Comparison of ENCODE assay signal across 1 cellular context in the genomic region with DNA sequence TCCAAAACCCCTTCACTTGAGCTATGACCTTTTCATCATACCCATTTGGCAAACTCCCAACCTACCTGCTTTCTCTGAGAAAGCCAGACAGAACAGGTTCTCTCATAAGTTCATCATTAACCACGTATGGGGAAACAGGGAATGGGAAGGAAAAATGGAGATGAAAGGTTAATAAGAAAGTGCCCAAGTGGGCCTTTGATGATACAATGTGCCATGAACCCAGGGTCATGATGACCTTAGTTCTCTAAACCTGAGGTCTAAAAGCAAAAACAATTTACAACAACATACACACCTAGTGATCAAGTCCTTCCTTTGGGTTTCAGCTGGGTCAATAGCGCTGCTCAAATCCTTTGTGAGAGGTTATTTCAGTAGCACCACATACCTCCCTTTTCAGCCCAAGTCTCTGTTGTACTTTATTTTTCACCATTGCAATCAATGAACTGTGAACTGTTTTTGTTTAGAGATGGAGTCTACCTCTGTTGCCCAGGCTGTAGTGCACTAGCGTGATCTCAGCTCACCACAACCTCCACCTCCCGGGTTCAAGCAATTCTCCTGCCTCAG.
A peak's percentile ranks its signal among the peaks of the same experiment; 100 is the strongest.
TF ChIP-seq lines count a peak whose summit lies in the region.

No MANE protein-coding gene starts in this region.

TF ChIP-seq in HepG2, 621 proteins besides CTCF, POLR2A, EP300 and RAD21 (continues in another document):
- TF ChIP-seq RFXANK (CRISPR knock-in tag; IDR thresholded peaks at IDR 0.05) (no peak), ZNF101 (CRISPR knock-in tag; IDR thresholded peaks at IDR 0.05; ENCODE audit: borderline replicate concordance, low read depth) (no peak), CBX2 (IDR thresholded peaks at IDR 0.05; ENCODE audit: low read depth, low read length) (no peak), CBX2 (CRISPR knock-in tag; IDR thresholded peaks at IDR 0.05; ENCODE audit: low read depth) (no peak), ZNF530 (CRISPR knock-in tag; IDR thresholded peaks at IDR 0.05; ENCODE audit: low read depth) (no peak), CEBPG (CRISPR knock-in tag; IDR thresholded peaks at IDR 0.05) (peak; percentile 75), POGZ (CRISPR knock-in tag; IDR thresholded peaks at IDR 0.05) (peak; percentile 50), ZNF775 (CRISPR knock-in tag; IDR thresholded peaks at IDR 0.05; ENCODE audit: borderline replicate concordance) (no peak), XBP1 (CRISPR knock-in tag; IDR thresholded peaks at IDR 0.05) (no peak), KAT7 (CRISPR knock-in tag; IDR thresholded peaks at IDR 0.05; ENCODE audit: borderline replicate concordance) (no peak; the same call in 1 of the 2 replicates), ZSCAN21 (CRISPR knock-in tag; IDR thresholded peaks at IDR 0.05; ENCODE audit: borderline replicate concordance) (no peak), FOXO1 (CRISPR knock-in tag; IDR thresholded peaks at IDR 0.05) (peak; percentile 88), ZNF724P (CRISPR knock-in tag; IDR thresholded peaks at IDR 0.05; ENCODE audit: borderline replicate concordance) (no peak), SRSF9 (IDR thresholded peaks at IDR 0.05; ENCODE audit: borderline replicate concordance, insufficient read depth, low read depth, low read length, poor library complexity, severe bottlenecking) (no peak), NCOA5 (CRISPR knock-in tag; IDR thresholded peaks at IDR 0.05) (0 out of 2 replicates have a peak, but pooled peaks have one; percentile 15), KLF6 (CRISPR knock-in tag; IDR thresholded peaks at IDR 0.05) (no peak), ZNF891 (CRISPR knock-in tag; IDR thresholded peaks at IDR 0.05) (no peak), ZNF619 (CRISPR knock-in tag; IDR thresholded peaks at IDR 0.05) (no peak), ZMYM3 (CRISPR knock-in tag; IDR thresholded peaks at IDR 0.05) (peak; percentile 78; the same call in 1 of the 2 replicates), RFX1 (IDR thresholded peaks at IDR 0.05) (no peak), RFXAP (CRISPR knock-in tag; IDR thresholded peaks at IDR 0.05; ENCODE audit: borderline replicate concordance) (0 out of 2 replicates have a peak, but pooled peaks have one; percentile 36), PHF21A (CRISPR knock-in tag; IDR thresholded peaks at IDR 0.05) (peak; percentile 73), FOXJ3 (CRISPR knock-in tag; IDR thresholded peaks at IDR 0.05; ENCODE audit: borderline replicate concordance) (peak; percentile 83), TCF7 (IDR thresholded peaks at IDR 0.05; ENCODE audit: low read depth) (peak; percentile 89), SMYD3 (CRISPR knock-in tag; IDR thresholded peaks at IDR 0.05) (no peak), RCOR2 (CRISPR knock-in tag; IDR thresholded peaks at IDR 0.05) (peak; percentile 73; the same call in 1 of the 2 replicates), SKI (IDR thresholded peaks at IDR 0.05; ENCODE audit: partially characterized antibody) (peak; percentile 78), SOX5 (CRISPR knock-in tag; IDR thresholded peaks at IDR 0.05; ENCODE audit: borderline replicate concordance) (peak; percentile 94), ZBTB3 (CRISPR knock-in tag; IDR thresholded peaks at IDR 0.05; ENCODE audit: borderline replicate concordance, low read depth) (no peak), ETV6 (CRISPR knock-in tag; conservative IDR thresholded peaks at IDR 0.05) (no peak), TCF12 (IDR thresholded peaks at IDR 0.05) (no peak), TCF12 (CRISPR knock-in tag; IDR thresholded peaks at IDR 0.05) (peak; percentile 66; the same call in 1 of the 2 replicates), ATF7-NPFF (CRISPR knock-in tag; IDR thresholded peaks at IDR 0.05; ENCODE audit: low read depth) (no peak), ZFP82 (CRISPR knock-in tag; IDR thresholded peaks at IDR 0.05; ENCODE audit: borderline replicate concordance) (no peak), NFIB (CRISPR knock-in tag; IDR thresholded peaks at IDR 0.05; ENCODE audit: borderline replicate concordance) (no peak), NCOR1 (IDR thresholded peaks at IDR 0.05; ENCODE audit: borderline replicate concordance, low read length) (peak; percentile 91), SMARCC2 (IDR thresholded peaks at IDR 0.05) (no peak), RFX5 (IDR thresholded peaks at IDR 0.05; ENCODE audit: low read depth, low read length) (no peak)
- TF ChIP-seq, protein P1, sequence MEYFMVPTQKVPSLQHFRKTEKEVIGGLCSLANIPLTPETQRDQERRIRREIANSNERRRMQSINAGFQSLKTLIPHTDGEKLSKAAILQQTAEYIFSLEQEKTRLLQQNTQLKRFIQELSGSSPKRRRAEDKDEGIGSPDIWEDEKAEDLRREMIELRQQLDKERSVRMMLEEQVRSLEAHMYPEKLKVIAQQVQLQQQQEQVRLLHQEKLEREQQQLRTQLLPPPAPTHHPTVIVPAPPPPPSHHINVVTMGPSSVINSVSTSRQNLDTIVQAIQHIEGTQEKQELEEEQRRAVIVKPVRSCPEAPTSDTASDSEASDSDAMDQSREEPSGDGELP (IDR thresholded peaks at IDR 0.05; ENCODE audit: borderline replicate concordance, low read depth), result peak; percentile 95
- TF ChIP-seq, protein P2, sequence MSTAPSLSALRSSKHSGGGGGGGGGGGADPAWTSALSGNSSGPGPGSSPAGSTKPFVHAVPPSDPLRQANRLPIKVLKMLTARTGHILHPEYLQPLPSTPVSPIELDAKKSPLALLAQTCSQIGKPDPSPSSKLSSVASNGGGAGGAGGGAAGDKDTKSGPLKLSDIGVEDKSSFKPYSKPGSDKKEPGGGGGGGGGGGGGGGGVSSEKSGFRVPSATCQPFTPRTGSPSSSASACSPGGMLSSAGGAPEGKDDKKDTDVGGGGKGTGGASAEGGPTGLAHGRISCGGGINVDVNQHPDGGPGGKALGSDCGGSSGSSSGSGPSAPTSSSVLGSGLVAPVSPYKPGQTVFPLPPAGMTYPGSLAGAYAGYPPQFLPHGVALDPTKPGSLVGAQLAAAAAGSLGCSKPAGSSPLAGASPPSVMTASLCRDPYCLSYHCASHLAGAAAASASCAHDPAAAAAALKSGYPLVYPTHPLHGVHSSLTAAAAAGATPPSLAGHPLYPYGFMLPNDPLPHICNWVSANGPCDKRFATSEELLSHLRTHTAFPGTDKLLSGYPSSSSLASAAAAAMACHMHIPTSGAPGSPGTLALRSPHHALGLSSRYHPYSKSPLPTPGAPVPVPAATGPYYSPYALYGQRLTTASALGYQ (CRISPR knock-in tag; IDR thresholded peaks at IDR 0.05), result peak; percentile 81; the same call in 1 of the 2 replicates
- TF ChIP-seq, protein P3, sequence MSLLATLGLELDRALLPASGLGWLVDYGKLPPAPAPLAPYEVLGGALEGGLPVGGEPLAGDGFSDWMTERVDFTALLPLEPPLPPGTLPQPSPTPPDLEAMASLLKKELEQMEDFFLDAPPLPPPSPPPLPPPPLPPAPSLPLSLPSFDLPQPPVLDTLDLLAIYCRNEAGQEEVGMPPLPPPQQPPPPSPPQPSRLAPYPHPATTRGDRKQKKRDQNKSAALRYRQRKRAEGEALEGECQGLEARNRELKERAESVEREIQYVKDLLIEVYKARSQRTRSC (CRISPR knock-in tag; IDR thresholded peaks at IDR 0.05; ENCODE audit: low read depth), result no peak
- TF ChIP-seq, protein P4, sequence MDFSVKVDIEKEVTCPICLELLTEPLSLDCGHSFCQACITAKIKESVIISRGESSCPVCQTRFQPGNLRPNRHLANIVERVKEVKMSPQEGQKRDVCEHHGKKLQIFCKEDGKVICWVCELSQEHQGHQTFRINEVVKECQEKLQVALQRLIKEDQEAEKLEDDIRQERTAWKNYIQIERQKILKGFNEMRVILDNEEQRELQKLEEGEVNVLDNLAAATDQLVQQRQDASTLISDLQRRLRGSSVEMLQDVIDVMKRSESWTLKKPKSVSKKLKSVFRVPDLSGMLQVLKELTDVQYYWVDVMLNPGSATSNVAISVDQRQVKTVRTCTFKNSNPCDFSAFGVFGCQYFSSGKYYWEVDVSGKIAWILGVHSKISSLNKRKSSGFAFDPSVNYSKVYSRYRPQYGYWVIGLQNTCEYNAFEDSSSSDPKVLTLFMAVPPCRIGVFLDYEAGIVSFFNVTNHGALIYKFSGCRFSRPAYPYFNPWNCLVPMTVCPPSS (IDR thresholded peaks at IDR 0.05), result no peak
- TF ChIP-seq, protein P5, sequence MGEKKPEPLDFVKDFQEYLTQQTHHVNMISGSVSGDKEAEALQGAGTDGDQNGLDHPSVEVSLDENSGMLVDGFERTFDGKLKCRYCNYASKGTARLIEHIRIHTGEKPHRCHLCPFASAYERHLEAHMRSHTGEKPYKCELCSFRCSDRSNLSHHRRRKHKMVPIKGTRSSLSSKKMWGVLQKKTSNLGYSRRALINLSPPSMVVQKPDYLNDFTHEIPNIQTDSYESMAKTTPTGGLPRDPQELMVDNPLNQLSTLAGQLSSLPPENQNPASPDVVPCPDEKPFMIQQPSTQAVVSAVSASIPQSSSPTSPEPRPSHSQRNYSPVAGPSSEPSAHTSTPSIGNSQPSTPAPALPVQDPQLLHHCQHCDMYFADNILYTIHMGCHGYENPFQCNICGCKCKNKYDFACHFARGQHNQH (CRISPR knock-in tag; IDR thresholded peaks at IDR 0.05), result peak; percentile 78
- TF ChIP-seq, protein P6, sequence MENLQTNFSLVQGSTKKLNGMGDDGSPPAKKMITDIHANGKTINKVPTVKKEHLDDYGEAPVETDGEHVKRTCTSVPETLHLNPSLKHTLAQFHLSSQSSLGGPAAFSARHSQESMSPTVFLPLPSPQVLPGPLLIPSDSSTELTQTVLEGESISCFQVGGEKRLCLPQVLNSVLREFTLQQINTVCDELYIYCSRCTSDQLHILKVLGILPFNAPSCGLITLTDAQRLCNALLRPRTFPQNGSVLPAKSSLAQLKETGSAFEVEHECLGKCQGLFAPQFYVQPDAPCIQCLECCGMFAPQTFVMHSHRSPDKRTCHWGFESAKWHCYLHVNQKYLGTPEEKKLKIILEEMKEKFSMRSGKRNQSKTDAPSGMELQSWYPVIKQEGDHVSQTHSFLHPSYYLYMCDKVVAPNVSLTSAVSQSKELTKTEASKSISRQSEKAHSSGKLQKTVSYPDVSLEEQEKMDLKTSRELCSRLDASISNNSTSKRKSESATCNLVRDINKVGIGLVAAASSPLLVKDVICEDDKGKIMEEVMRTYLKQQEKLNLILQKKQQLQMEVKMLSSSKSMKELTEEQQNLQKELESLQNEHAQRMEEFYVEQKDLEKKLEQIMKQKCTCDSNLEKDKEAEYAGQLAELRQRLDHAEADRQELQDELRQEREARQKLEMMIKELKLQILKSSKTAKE (CRISPR knock-in tag; IDR thresholded peaks at IDR 0.05; ENCODE audit: borderline replicate concordance), result peak; percentile 74; the same call in 1 of the 2 replicates
- TF ChIP-seq, protein P7, sequence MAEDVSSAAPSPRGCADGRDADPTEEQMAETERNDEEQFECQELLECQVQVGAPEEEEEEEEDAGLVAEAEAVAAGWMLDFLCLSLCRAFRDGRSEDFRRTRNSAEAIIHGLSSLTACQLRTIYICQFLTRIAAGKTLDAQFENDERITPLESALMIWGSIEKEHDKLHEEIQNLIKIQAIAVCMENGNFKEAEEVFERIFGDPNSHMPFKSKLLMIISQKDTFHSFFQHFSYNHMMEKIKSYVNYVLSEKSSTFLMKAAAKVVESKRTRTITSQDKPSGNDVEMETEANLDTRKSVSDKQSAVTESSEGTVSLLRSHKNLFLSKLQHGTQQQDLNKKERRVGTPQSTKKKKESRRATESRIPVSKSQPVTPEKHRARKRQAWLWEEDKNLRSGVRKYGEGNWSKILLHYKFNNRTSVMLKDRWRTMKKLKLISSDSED (CRISPR knock-in tag; IDR thresholded peaks at IDR 0.05), result no peak
- TF ChIP-seq, protein P8, sequence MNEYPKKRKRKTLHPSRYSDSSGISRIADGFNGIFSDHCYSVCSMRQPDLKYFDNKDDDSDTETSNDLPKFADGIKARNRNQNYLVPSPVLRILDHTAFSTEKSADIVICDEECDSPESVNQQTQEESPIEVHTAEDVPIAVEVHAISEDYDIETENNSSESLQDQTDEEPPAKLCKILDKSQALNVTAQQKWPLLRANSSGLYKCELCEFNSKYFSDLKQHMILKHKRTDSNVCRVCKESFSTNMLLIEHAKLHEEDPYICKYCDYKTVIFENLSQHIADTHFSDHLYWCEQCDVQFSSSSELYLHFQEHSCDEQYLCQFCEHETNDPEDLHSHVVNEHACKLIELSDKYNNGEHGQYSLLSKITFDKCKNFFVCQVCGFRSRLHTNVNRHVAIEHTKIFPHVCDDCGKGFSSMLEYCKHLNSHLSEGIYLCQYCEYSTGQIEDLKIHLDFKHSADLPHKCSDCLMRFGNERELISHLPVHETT (CRISPR knock-in tag; conservative IDR thresholded peaks at IDR 0.05), result 0 out of 2 replicates have a peak, but pooled peaks have one; percentile 43
- TF ChIP-seq, protein P9, sequence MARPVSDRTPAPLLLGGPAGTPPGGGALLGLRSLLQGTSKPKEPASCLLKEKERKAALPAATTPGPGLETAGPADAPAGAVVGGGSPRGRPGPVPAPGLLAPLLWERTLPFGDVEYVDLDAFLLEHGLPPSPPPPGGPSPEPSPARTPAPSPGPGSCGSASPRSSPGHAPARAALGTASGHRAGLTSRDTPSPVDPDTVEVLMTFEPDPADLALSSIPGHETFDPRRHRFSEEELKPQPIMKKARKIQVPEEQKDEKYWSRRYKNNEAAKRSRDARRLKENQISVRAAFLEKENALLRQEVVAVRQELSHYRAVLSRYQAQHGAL (CRISPR knock-in tag; IDR thresholded peaks at IDR 0.05; ENCODE audit: not compliant biosample characterization), result no peak
- TF ChIP-seq, protein P10, sequence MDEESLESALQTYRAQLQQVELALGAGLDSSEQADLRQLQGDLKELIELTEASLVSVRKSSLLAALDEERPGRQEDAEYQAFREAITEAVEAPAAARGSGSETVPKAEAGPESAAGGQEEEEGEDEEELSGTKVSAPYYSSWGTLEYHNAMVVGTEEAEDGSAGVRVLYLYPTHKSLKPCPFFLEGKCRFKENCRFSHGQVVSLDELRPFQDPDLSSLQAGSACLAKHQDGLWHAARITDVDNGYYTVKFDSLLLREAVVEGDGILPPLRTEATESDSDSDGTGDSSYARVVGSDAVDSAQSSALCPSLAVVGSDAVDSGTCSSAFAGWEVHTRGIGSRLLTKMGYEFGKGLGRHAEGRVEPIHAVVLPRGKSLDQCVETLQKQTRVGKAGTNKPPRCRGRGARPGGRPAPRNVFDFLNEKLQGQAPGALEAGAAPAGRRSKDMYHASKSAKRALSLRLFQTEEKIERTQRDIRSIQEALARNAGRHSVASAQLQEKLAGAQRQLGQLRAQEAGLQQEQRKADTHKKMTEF (CRISPR knock-in tag; IDR thresholded peaks at IDR 0.05), result peak; percentile 83; the same call in 1 of the 2 replicates
- TF ChIP-seq, protein P11, sequence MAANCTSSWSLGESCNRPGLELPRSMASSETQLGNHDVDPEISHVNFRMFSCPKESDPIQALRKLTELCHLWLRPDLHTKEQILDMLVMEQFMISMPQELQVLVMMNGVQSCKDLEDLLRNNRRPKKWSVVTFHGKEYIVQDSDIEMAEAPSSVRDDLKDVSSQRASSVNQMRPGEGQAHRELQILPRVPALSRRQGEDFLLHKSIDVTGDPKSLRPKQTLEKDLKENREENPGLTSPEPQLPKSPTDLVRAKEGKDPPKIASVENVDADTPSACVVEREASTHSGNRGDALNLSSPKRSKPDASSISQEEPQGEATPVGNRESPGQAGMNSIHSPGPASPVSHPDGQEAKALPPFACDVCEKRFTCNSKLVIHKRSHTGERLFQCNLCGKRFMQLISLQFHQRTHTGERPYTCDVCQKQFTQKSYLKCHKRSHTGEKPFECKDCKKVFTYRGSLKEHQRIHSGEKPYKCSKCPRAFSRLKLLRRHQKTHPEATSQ (CRISPR knock-in tag; IDR thresholded peaks at IDR 0.05; ENCODE audit: borderline replicate concordance), result peak; percentile 15; the same call in 1 of the 2 replicates
- TF ChIP-seq, protein P12, sequence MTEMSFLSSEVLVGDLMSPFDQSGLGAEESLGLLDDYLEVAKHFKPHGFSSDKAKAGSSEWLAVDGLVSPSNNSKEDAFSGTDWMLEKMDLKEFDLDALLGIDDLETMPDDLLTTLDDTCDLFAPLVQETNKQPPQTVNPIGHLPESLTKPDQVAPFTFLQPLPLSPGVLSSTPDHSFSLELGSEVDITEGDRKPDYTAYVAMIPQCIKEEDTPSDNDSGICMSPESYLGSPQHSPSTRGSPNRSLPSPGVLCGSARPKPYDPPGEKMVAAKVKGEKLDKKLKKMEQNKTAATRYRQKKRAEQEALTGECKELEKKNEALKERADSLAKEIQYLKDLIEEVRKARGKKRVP (CRISPR knock-in tag; IDR thresholded peaks at IDR 0.05), result peak in 1 of 2 experiments; percentile 70; a peak in 1 of 4 replicates
